In the genomic region with DNA sequence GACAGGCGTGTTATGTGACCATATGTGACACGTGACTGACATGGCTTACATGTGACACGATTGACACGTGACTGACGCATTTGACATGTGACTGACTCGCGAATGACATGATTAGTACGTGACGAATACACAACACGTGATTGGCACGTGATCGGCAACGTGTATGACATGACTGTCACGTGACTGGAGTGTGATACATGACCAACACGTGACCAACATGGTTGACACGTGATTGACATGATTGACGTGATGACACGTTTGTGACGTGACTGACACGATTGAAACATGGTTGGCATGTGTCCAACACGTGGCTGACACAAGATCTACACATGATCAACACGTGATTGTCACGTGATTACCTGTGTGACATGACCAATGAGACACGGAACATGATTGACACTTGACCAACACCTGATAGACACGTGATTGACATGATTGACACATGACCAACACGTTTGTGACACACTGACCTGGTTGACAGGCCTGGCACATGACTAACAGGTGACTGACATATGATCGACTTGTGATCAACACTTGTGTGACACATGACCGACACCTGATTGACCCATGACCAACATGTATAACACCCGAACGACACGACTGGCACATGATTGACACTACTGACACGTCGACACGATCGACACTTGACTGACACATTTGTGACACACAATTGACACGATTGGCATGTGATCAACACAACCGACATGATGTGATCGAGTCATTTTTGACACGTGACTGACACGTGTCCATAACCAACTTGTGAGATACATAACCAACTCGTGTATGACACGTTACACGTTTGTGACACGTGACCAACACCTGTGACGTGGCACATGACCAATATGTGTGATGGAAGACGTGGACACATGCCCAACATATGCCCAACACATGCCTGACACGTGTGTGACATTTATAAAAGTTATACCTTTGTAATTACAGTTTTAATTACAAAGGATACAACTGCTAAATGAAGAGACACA, we compare ENCODE assay signal across 2 cellular contexts.
TF ChIP-seq lines count a peak whose summit lies in the region.

No MANE protein-coding gene starts in this region.

TF ChIP-seq in HEK293T, 16 proteins besides CTCF, POLR2A, EP300 and RAD21:
- TF ChIP-seq ARNT (IDR thresholded peaks at IDR 0.05) (no peak), TARDBP (IDR thresholded peaks at IDR 0.05) (no peak), BHLHE40 (IDR thresholded peaks at IDR 0.05; ENCODE audit: borderline replicate concordance) (no peak), ZNF384 (IDR thresholded peaks at IDR 0.05) (no peak), SUZ12 (IDR thresholded peaks at IDR 0.05) (no peak), L3MBTL2 (conservative IDR thresholded peaks at IDR 0.05) (no peak), FOXA1 (IDR thresholded peaks at IDR 0.05) (no peak), ELF4 (IDR thresholded peaks at IDR 0.05) (0 out of 2 replicates have a peak, but pooled peaks have one; percentile 12), LEF1 (IDR thresholded peaks at IDR 0.05; ENCODE audit: borderline replicate concordance) (no peak), FOXK2 (IDR thresholded peaks at IDR 0.05) (no peak)
- TF ChIP-seq, protein P1, sequence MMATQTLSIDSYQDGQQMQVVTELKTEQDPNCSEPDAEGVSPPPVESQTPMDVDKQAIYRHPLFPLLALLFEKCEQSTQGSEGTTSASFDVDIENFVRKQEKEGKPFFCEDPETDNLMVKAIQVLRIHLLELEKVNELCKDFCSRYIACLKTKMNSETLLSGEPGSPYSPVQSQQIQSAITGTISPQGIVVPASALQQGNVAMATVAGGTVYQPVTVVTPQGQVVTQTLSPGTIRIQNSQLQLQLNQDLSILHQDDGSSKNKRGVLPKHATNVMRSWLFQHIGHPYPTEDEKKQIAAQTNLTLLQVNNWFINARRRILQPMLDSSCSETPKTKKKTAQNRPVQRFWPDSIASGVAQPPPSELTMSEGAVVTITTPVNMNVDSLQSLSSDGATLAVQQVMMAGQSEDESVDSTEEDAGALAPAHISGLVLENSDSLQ (IDR thresholded peaks at IDR 0.05) = peak; percentile 88

TF ChIP-seq in K562, 482 proteins besides CTCF, POLR2A, EP300 and RAD21:
- TF ChIP-seq, protein P2, sequence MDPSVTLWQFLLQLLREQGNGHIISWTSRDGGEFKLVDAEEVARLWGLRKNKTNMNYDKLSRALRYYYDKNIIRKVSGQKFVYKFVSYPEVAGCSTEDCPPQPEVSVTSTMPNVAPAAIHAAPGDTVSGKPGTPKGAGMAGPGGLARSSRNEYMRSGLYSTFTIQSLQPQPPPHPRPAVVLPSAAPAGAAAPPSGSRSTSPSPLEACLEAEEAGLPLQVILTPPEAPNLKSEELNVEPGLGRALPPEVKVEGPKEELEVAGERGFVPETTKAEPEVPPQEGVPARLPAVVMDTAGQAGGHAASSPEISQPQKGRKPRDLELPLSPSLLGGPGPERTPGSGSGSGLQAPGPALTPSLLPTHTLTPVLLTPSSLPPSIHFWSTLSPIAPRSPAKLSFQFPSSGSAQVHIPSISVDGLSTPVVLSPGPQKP (CRISPR knock-in tag; IDR thresholded peaks at IDR 0.05) = 0 out of 2 replicates have a peak, but pooled peaks have one; percentile 50
- TF ChIP-seq ZNF124 (CRISPR knock-in tag; IDR thresholded peaks at IDR 0.05) (0 out of 2 replicates have a peak, but pooled peaks have one; percentile 32), ZBTB1 (CRISPR knock-in tag; IDR thresholded peaks at IDR 0.05; ENCODE audit: borderline replicate concordance, low read depth) (no peak), TAF9B (IDR thresholded peaks at IDR 0.05; ENCODE audit: partially characterized antibody) (no peak), CBX3 (IDR thresholded peaks at IDR 0.05; ENCODE audit: borderline replicate concordance in 1 of 2, low read length in 2 of 2) (peak in 1 of 2 experiments; percentile 48; a peak in 1 of 3 replicates), GTF2F1 (IDR thresholded peaks at IDR 0.05; ENCODE audit: low read depth, low read length) (no peak), CBX5 (IDR thresholded peaks at IDR 0.05; ENCODE audit: borderline replicate concordance, low read depth) (peak; percentile 66), SREBF2 (CRISPR knock-in tag; IDR thresholded peaks at IDR 0.05) (no peak), NR2C2 (CRISPR knock-in tag; IDR thresholded peaks at IDR 0.05) (peak; percentile 53; the same call in 1 of the 2 replicates), NR2C2 (tag; IDR thresholded peaks at IDR 0.05) (no peak), KDM4B (IDR thresholded peaks at IDR 0.05; ENCODE audit: borderline replicate concordance in 2 of 2, low read depth in 1 of 2) (0 out of 4 replicates have a peak, but pooled peaks of 1 of the 2 experiments have one; percentile 28), KDM1A (IDR thresholded peaks at IDR 0.05) (no peak), BHLHE40 (IDR thresholded peaks at IDR 0.05; ENCODE audit: low read length) (peak; percentile 27; the same call in 1 of the 2 replicates), ZNF23 (CRISPR knock-in tag; IDR thresholded peaks at IDR 0.05) (no peak), ATF1 (CRISPR knock-in tag; IDR thresholded peaks at IDR 0.05) (no peak), ATF1 (tag; IDR thresholded peaks at IDR 0.05) (0 out of 2 replicates have a peak, but pooled peaks have one; percentile 0), HNRNPUL1 (IDR thresholded peaks at IDR 0.05; ENCODE audit: low read length) (0 out of 2 replicates have a peak, but pooled peaks have one; percentile 27), ZNF263 (CRISPR knock-in tag; IDR thresholded peaks at IDR 0.05; ENCODE audit: borderline replicate concordance) (0 out of 2 replicates have a peak, but pooled peaks have one; percentile 3), NFIC (IDR thresholded peaks at IDR 0.05) (peak; percentile 47; the same call in 1 of the 2 replicates), MEIS2 (IDR thresholded peaks at IDR 0.05; ENCODE audit: partially characterized antibody) (peak; percentile 16), RAD51 (IDR thresholded peaks at IDR 0.05; ENCODE audit: borderline replicate concordance, low read depth) (0 out of 2 replicates have a peak, but pooled peaks have one; percentile 37), STAT5A (IDR thresholded peaks at IDR 0.05; ENCODE audit: borderline replicate concordance, low read length) (0 out of 2 replicates have a peak, but pooled peaks have one; percentile 16), GATA2 (CRISPR knock-in tag; IDR thresholded peaks at IDR 0.05) (0 out of 2 replicates have a peak, but pooled peaks have one; percentile 19), FOXJ3 (CRISPR knock-in tag; IDR thresholded peaks at IDR 0.05) (no peak), PHF20 (IDR thresholded peaks at IDR 0.05; ENCODE audit: partially characterized antibody) (peak; percentile 20), IRF2 (CRISPR knock-in tag; IDR thresholded peaks at IDR 0.05) (0 out of 2 replicates have a peak, but pooled peaks have one; percentile 71)
- TF ChIP-seq, protein P3, sequence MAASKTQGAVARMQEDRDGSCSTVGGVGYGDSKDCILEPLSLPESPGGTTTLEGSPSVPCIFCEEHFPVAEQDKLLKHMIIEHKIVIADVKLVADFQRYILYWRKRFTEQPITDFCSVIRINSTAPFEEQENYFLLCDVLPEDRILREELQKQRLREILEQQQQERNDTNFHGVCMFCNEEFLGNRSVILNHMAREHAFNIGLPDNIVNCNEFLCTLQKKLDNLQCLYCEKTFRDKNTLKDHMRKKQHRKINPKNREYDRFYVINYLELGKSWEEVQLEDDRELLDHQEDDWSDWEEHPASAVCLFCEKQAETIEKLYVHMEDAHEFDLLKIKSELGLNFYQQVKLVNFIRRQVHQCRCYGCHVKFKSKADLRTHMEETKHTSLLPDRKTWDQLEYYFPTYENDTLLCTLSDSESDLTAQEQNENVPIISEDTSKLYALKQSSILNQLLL (CRISPR knock-in tag; IDR thresholded peaks at IDR 0.05; ENCODE audit: borderline replicate concordance) = peak; percentile 47; the same call in 1 of the 2 replicates
- TF ChIP-seq, protein P4, sequence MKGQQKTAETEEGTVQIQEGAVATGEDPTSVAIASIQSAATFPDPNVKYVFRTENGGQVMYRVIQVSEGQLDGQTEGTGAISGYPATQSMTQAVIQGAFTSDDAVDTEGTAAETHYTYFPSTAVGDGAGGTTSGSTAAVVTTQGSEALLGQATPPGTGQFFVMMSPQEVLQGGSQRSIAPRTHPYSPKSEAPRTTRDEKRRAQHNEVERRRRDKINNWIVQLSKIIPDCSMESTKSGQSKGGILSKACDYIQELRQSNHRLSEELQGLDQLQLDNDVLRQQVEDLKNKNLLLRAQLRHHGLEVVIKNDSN (CRISPR knock-in tag; IDR thresholded peaks at IDR 0.05) = peak; percentile 87
- TF ChIP-seq, protein P5, sequence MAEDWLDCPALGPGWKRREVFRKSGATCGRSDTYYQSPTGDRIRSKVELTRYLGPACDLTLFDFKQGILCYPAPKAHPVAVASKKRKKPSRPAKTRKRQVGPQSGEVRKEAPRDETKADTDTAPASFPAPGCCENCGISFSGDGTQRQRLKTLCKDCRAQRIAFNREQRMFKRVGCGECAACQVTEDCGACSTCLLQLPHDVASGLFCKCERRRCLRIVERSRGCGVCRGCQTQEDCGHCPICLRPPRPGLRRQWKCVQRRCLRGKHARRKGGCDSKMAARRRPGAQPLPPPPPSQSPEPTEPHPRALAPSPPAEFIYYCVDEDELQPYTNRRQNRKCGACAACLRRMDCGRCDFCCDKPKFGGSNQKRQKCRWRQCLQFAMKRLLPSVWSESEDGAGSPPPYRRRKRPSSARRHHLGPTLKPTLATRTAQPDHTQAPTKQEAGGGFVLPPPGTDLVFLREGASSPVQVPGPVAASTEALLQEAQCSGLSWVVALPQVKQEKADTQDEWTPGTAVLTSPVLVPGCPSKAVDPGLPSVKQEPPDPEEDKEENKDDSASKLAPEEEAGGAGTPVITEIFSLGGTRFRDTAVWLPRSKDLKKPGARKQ (CRISPR knock-in tag; IDR thresholded peaks at IDR 0.05) = 0 out of 2 replicates have a peak, but pooled peaks have one; percentile 48
- TF ChIP-seq, protein P6, sequence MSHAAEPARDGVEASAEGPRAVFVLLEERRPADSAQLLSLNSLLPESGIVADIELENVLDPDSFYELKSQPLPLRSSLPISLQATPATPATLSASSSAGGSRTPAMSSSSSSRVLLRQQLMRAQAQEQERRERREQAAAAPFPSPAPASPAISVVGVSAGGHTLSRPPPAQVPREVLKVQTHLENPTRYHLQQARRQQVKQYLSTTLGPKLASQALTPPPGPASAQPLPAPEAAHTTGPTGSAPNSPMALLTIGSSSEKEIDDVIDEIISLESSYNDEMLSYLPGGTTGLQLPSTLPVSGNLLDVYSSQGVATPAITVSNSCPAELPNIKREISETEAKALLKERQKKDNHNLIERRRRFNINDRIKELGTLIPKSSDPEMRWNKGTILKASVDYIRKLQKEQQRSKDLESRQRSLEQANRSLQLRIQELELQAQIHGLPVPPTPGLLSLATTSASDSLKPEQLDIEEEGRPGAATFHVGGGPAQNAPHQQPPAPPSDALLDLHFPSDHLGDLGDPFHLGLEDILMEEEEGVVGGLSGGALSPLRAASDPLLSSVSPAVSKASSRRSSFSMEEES (CRISPR knock-in tag; IDR thresholded peaks at IDR 0.05) = peak; percentile 88
- TF ChIP-seq, protein P7, sequence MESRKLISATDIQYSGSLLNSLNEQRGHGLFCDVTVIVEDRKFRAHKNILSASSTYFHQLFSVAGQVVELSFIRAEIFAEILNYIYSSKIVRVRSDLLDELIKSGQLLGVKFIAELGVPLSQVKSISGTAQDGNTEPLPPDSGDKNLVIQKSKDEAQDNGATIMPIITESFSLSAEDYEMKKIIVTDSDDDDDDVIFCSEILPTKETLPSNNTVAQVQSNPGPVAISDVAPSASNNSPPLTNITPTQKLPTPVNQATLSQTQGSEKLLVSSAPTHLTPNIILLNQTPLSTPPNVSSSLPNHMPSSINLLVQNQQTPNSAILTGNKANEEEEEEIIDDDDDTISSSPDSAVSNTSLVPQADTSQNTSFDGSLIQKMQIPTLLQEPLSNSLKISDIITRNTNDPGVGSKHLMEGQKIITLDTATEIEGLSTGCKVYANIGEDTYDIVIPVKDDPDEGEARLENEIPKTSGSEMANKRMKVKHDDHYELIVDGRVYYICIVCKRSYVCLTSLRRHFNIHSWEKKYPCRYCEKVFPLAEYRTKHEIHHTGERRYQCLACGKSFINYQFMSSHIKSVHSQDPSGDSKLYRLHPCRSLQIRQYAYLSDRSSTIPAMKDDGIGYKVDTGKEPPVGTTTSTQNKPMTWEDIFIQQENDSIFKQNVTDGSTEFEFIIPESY (CRISPR knock-in tag; IDR thresholded peaks at IDR 0.05) = peak; percentile 74
- TF ChIP-seq, protein P8, sequence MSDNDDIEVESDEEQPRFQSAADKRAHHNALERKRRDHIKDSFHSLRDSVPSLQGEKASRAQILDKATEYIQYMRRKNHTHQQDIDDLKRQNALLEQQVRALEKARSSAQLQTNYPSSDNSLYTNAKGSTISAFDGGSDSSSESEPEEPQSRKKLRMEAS (CRISPR knock-in tag; IDR thresholded peaks at IDR 0.05) = peak; percentile 82
- TF ChIP-seq, protein P1 (IDR thresholded peaks at IDR 0.05) = peak; percentile 40; the same call in 1 of the 2 replicates
